In genomic region chr4:54015421-54016065, GRCh38 we compare ENCODE assay signal across 23 cellular contexts. TPM values are rescaled to one million over a fixed set of nuclear protein-coding genes. Genes with fewer than 3 reads are reported as not detected.
DNase-seq lines count a peak whose midpoint lies in the region; ATAC-seq and TF ChIP-seq lines count a peak whose summit lies in the region.
"Had no signal": no experiment of that assay in that cellular context is flagged by ENCODE, and none has a peak within 500 bp of the region (broad histone marks: within the 10 kb centered on the region; RNA-seq: fewer than 3 reads in every experiment).

No MANE protein-coding gene starts in this region.

- ATAC-seq in HG03139 (IDR thresholded peaks at IDR 0.05; ENCODE audit: unreplicated experiment) (no peak), left ventricle myocardium superior (no peak), GM21367 (IDR thresholded peaks at IDR 0.05; ENCODE audit: unreplicated experiment) (no peak)
- ATAC-seq: body of pancreas, heart right ventricle, Panc1, psoas muscle, upper lobe of right lung had no signal

- TF ChIP-seq CTCF in endodermal cell (conservative IDR thresholded peaks at IDR 0.05), result no peak
- TF ChIP-seq CTCF in neural progenitor cell (IDR thresholded peaks at IDR 0.05), result no peak

- H3K36me3 Mint-ChIP-seq in endodermal cell (ENCODE audit: low read depth), result peaks cover 3% of the 10 kb centered on the region
- peaks cover 1% of the 10 kb centered on the region for H3K36me3 Mint-ChIP-seq in neural progenitor cell

- peak overlapping the region; percentile 3 for H3K4me3 Mint-ChIP-seq in endodermal cell
- peak overlapping the region; percentile 71 for H3K4me3 Mint-ChIP-seq in neural progenitor cell
- H3K4me3 Mint-ChIP-seq: activated naive CD8-positive, alpha-beta T cell treated with anti-CD3 and anti-CD28 coated beads, Interleukin-2, amount 10 ng/mL, durations not matched to agents 7 days and 5 days; activated T-helper 1 cell treated with anti-CD3 and anti-CD28 coated beads, Interleukin-12 subunit alpha, Interleukin-12 subunit beta, Interleukin-2, Interleukin-4 antibody, amounts not matched to agents 30 ng/mL and 10 ng/mL and 1 ng/mL, durations not matched to agents 14 hours and 24 hours and 36 hours; B cell; nephron had no signal

- peak; percentile 26 to 80 for DNase-seq in NCI-H2081 (lab: John Stamatoyannopoulos, UW)
- DNase-seq in NCI-H2081 treated with DMSO at 0.1 percent for 48 hours (lab: John Stamatoyannopoulos, UW), result no peak
- DNase-seq in NCI-H526 (lab: John Stamatoyannopoulos, UW), result peak; percentile 49 to 63
- DNase-seq in endodermal cell, result peak; percentile 71
- peak; percentile 36 for DNase-seq in neural progenitor cell (ENCODE audit: low spot score)
- no peak for DNase-seq in left ventricle myocardium superior
- DNase-seq: activated naive CD8-positive, alpha-beta T cell treated with anti-CD3 and anti-CD28 coated beads, Interleukin-2, amount 10 ng/mL, durations not matched to agents 7 days and 5 days; body of pancreas; colonic mucosa; heart right ventricle; NCI-H2029; NCI-H82; psoas muscle; stimulated activated CD4-positive, alpha-beta T cell treated with anti-CD3 and anti-CD28 coated beads, Interleukin-2, amount 100 ng/mL, for 48 hours; upper lobe of right lung had no signal

- H3K27ac ChIP-seq in endodermal cell (ENCODE audit: low read depth, low read length) (peak overlapping the region; percentile 80), neural progenitor cell (no peak overlapping the region)
- H3K27ac ChIP-seq: 22Rv1, body of pancreas, colonic mucosa, heart right ventricle, psoas muscle, skin epidermis, upper lobe of right lung had no signal

- H3K9me3 ChIP-seq in endodermal cell (ENCODE audit: control insufficient read depth, low read length), result no peaks in the 10 kb centered on the region
- no peaks in the 10 kb centered on the region for H3K9me3 ChIP-seq in neural progenitor cell (ENCODE audit: low read depth)
- H3K9me3 ChIP-seq: body of pancreas, colonic mucosa, heart right ventricle, psoas muscle, upper lobe of right lung had no signal

- H3K27me3 Mint-ChIP-seq in endodermal cell (ENCODE audit: insufficient read depth) (no peaks in the 10 kb centered on the region), neural progenitor cell (ENCODE audit: insufficient read depth, low read depth) (no peaks in the 10 kb centered on the region)
- H3K27me3 Mint-ChIP-seq: activated naive CD8-positive, alpha-beta T cell treated with anti-CD3 and anti-CD28 coated beads, Interleukin-2, amount 10 ng/mL, durations not matched to agents 7 days and 5 days; B cell had no signal

- H3K4me2 ChIP-seq in neural progenitor cell, result peak overlapping the region; percentile 78

- no peak overlapping the region for H2AFZ ChIP-seq in neural progenitor cell (replicated peaks)

- H3K79me2 ChIP-seq in neural progenitor cell (ENCODE audit: low read depth), result peaks cover 9% of the 10 kb centered on the region

- no peak overlapping the region for H3K27ac Mint-ChIP-seq in endodermal cell
- H3K27ac Mint-ChIP-seq in neural progenitor cell, result peak overlapping the region; percentile 57
- H3K27ac Mint-ChIP-seq: activated naive CD8-positive, alpha-beta T cell treated with anti-CD3 and anti-CD28 coated beads, Interleukin-2, amount 10 ng/mL, durations not matched to agents 7 days and 5 days; activated T-helper 1 cell treated with anti-CD3 and anti-CD28 coated beads, Interleukin-12 subunit alpha, Interleukin-12 subunit beta, Interleukin-2, Interleukin-4 antibody, amounts not matched to agents 30 ng/mL and 10 ng/mL and 1 ng/mL, durations not matched to agents 14 hours and 24 hours and 36 hours; B cell had no signal

- H3K36me3 ChIP-seq in endodermal cell (ENCODE audit: control insufficient read depth, insufficient read depth, low read length) (no peaks in the 10 kb centered on the region), neural progenitor cell (no peaks in the 10 kb centered on the region)
- H3K36me3 ChIP-seq: colonic mucosa had no signal

- intact Hi-C loops in left ventricle myocardium superior (cut with micrococcal nuclease), result no loop called here

- H3K4me3 ChIP-seq in endodermal cell (ENCODE audit: low read length), result no peak overlapping the region
- peak overlapping the region; percentile 28 for H3K4me3 ChIP-seq in neural progenitor cell
- H3K4me3 ChIP-seq: body of pancreas, colonic mucosa, heart right ventricle, psoas muscle, skin epidermis, upper lobe of right lung had no signal

- peaks cover 3% of the 10 kb centered on the region for H3K9me3 Mint-ChIP-seq in endodermal cell
- H3K9me3 Mint-ChIP-seq in neural progenitor cell, result no peaks in the 10 kb centered on the region
- H3K9me3 Mint-ChIP-seq: activated naive CD8-positive, alpha-beta T cell treated with anti-CD3 and anti-CD28 coated beads, Interleukin-2, amount 10 ng/mL, durations not matched to agents 7 days and 5 days; activated T-helper 1 cell treated with anti-CD3 and anti-CD28 coated beads, Interleukin-12 subunit alpha, Interleukin-12 subunit beta, Interleukin-2, Interleukin-4 antibody, amounts not matched to agents 30 ng/mL and 10 ng/mL and 1 ng/mL, durations not matched to agents 14 hours and 24 hours and 36 hours; nephron had no signal

- H3K9ac ChIP-seq in endodermal cell (ENCODE audit: extremely low read depth, low read length, poor library complexity, severe bottlenecking) (no peak overlapping the region), neural progenitor cell (no peak overlapping the region)

- 3 to 12% methylated on average over 7 to 10 of the region's 10 CpGs for WGBS in endodermal cell (ENCODE audit: insufficient coverage in 1 of 2, insufficient read length in 1 of 2), 2 experiments

- no peaks in the 10 kb centered on the region for H3K4me1 ChIP-seq in endodermal cell (ENCODE audit: control insufficient read depth, insufficient read depth, low read length)
- peaks cover 38% of the 10 kb centered on the region for H3K4me1 ChIP-seq in neural progenitor cell
- H3K4me1 ChIP-seq: colonic mucosa, psoas muscle had no signal

- peaks cover 23% of the 10 kb centered on the region for H3F3A ChIP-seq in neural progenitor cell (ENCODE audit: low read depth)

- H4K20me1 ChIP-seq in neural progenitor cell (ENCODE audit: low read depth), result peaks cover 32% of the 10 kb centered on the region

- peaks cover 11% of the 10 kb centered on the region for H3K4me1 Mint-ChIP-seq in endodermal cell
- peaks cover 58% of the 10 kb centered on the region for H3K4me1 Mint-ChIP-seq in neural progenitor cell
- H3K4me1 Mint-ChIP-seq: activated naive CD8-positive, alpha-beta T cell treated with anti-CD3 and anti-CD28 coated beads, Interleukin-2, amount 10 ng/mL, durations not matched to agents 7 days and 5 days had no signal

- no peaks in the 10 kb centered on the region for H3K27me3 ChIP-seq in endodermal cell (ENCODE audit: control insufficient read depth, insufficient read depth, low read length, poor library complexity, severe bottlenecking)
- H3K27me3 ChIP-seq in neural progenitor cell, result no peaks in the 10 kb centered on the region
- H3K27me3 ChIP-seq: body of pancreas, colonic mucosa, heart right ventricle, upper lobe of right lung had no signal

RNA-seq across cellular contexts. Expression of gene CHIC2, which starts 48.9 kb away (rescaled TPM):
- total RNA-seq in endodermal cell (10 to 100 TPM; 10.2 to 14.4 TPM), neural progenitor cell (ENCODE audit: low replicate concordance) (12.8 and 16.9 TPM in 2 replicates), left ventricle myocardium superior (6.7 TPM)
- 15.7 TPM for polyA plus RNA-seq in endodermal cell (2013, experiment 1 of 2)
- polyA plus RNA-seq in endodermal cell (2013, experiment 2 of 2), result 17.4 TPM

Comparison
In these comparisons a context has a peak if more than half of its experiments do, and no peak if none do; other contexts are left out.
1. DNase-seq: peak in NCI-H2081 (2 of 2), NCI-H526 (2 of 2), endodermal cell (single experiment) and neural progenitor cell (single experiment); none in NCI-H2081 treated with DMSO at 0.1 percent for 48 hours (single experiment) and left ventricle myocardium superior (single experiment).